Comparison of ENCODE assay signal across 17 cellular contexts in the genomic region with DNA sequence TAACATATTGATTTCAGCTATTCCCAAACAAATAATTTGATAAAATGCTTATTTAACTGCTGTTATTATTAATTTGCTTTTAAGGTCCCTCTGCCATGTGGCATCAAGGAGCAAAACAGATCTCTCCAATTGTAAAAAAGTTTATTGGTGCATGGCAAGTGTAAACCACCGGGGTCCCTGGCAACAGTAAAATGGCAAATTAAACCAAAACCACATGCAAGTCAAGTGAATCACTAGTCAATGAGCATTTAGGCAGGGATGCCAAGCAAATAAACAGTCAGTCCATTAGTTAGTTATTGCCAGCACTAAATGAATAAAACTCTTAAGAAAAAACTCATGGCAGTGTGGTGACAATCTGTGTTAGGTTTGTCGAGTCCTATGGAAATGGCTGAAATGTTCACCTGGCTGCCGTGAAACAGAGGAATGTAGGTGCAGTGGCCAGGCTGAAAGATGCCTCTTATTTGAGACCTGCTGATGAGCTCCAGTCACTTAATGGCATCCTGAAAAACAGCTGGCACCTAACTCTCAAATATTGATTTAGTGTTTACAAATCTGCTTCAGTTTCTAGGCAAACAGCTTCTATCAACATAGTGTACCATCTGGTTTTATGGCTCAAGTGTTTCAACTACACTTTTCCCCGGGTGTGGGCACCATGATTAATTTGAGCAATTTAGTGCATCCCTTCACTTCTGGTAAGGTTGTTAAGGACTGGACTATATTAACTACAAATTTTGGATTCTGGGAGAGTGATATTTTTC.
DNase-seq lines count a peak whose midpoint lies in the region; ATAC-seq and TF ChIP-seq lines count a peak whose summit lies in the region.
"Had no signal": no experiment of that assay in that cellular context is flagged by ENCODE, and none has a peak within 500 bp of the region (broad histone marks: within the 10 kb centered on the region; RNA-seq: fewer than 3 reads in every experiment).

No MANE protein-coding gene starts in this region.

- DNase-seq in NCI-H2081 (lab: John Stamatoyannopoulos, UW) = peak; percentile 86 to 96
- DNase-seq in NCI-H748 treated with DMSO at 0.1 percent for 48 hours (lab: John Stamatoyannopoulos, UW) = peak; percentile 97
- peak; percentile 10 for DNase-seq in prostate gland (ENCODE audit: low spot score)
- DNase-seq in activated T-helper 1 cell treated with anti-CD3 and anti-CD28 coated beads, Interleukin-12 subunit alpha, Interleukin-12 subunit beta, Interleukin-2, Interleukin-4 antibody, amounts not matched to agents 30 ng/mL and 10 ng/mL and 1 ng/mL, durations not matched to agents 14 hours and 24 hours and 36 hours (ENCODE audit: low spot score) = no peak
- DNase-seq in activated naive CD4-positive, alpha-beta T cell treated with anti-CD3 and anti-CD28 coated beads, Interleukin-2, amount 10 ng/mL, durations not matched to agents 7 days and 5 days = no peak
- no peak for DNase-seq in left lobe of liver (ENCODE audit: low spot score)
- DNase-seq: natural killer cell; OCI-M1; stimulated activated naive B cell treated with anti-CD40 and anti-IgM and Interleukin-4, amounts not matched to agents 10 μg/mL and 1 μg/mL and 100 μg/mL, for 72 hours; T-helper 9 cell; transverse colon had no signal

- no peak overlapping the region for H3K4me3 ChIP-seq in Loucy (ENCODE audit: low read length, poor library complexity, severe bottlenecking)
- H3K4me3 ChIP-seq in prostate gland = no peak overlapping the region
- H3K4me3 ChIP-seq: BLaER1, transverse colon had no signal

- 26% methylated on average over 4 of the region's 4 CpGs for WGBS in prostate gland

- ATAC-seq in left lobe of liver (no peak), HG03196 (IDR thresholded peaks at IDR 0.05; ENCODE audit: unreplicated experiment) (no peak)
- ATAC-seq: natural killer cell; stimulated activated naive B cell treated with anti-CD40 and anti-IgM and Interleukin-4, amounts not matched to agents 10 μg/mL and 1 μg/mL and 100 μg/mL, for 72 hours had no signal

- H3K79me2 ChIP-seq in Loucy (ENCODE audit: insufficient read depth, low read length) = no peaks in the 10 kb centered on the region

- H2AFZ ChIP-seq in Loucy (ENCODE audit: low read length) = peak overlapping the region; percentile 25; the same call in 1 of the 2 replicates

- H3K9me2 ChIP-seq in Loucy (replicated peaks; ENCODE audit: low read depth, low read length) = no peaks in the 10 kb centered on the region

- no peak overlapping the region for H3K9ac ChIP-seq in Loucy (ENCODE audit: low read depth, low read length, poor library complexity, severe bottlenecking)
- H3K9ac ChIP-seq: BLaER1 had no signal

- H3K4me1 Mint-ChIP-seq in activated T-helper 1 cell treated with anti-CD3 and anti-CD28 coated beads, Interleukin-12 subunit alpha, Interleukin-12 subunit beta, Interleukin-2, Interleukin-4 antibody, amounts not matched to agents 30 ng/mL and 10 ng/mL and 1 ng/mL, durations not matched to agents 14 hours and 24 hours and 36 hours (ENCODE audit: low read depth) = no peaks in the 10 kb centered on the region
- no peaks in the 10 kb centered on the region for H3K4me1 Mint-ChIP-seq in activated naive CD4-positive, alpha-beta T cell treated with anti-CD3 and anti-CD28 coated beads, Interleukin-2, amount 10 ng/mL, durations not matched to agents 7 days and 5 days
- H3K4me1 Mint-ChIP-seq: activated naive CD4-positive, alpha-beta T cell treated with anti-CD3 and anti-CD28 coated beads, Interleukin-2, amount 50 U/mL, for 24 hours; natural killer cell; stimulated activated naive B cell treated with anti-CD40 and anti-IgM and Interleukin-4, amounts not matched to agents 10 μg/mL and 1 μg/mL and 100 μg/mL, for 72 hours had no signal

- H3K9me3 Mint-ChIP-seq in activated T-helper 1 cell treated with anti-CD3 and anti-CD28 coated beads, Interleukin-12 subunit alpha, Interleukin-12 subunit beta, Interleukin-2, Interleukin-4 antibody, amounts not matched to agents 30 ng/mL and 10 ng/mL and 1 ng/mL, durations not matched to agents 14 hours and 24 hours and 36 hours = no peaks in the 10 kb centered on the region
- H3K9me3 Mint-ChIP-seq in activated naive CD4-positive, alpha-beta T cell treated with anti-CD3 and anti-CD28 coated beads, Interleukin-2, amount 10 ng/mL, durations not matched to agents 7 days and 5 days = no peaks in the 10 kb centered on the region
- H3K9me3 Mint-ChIP-seq: activated naive CD4-positive, alpha-beta T cell treated with anti-CD3 and anti-CD28 coated beads, Interleukin-2, amount 50 U/mL, for 24 hours; natural killer cell; stimulated activated naive B cell treated with anti-CD40 and anti-IgM and Interleukin-4, amounts not matched to agents 10 μg/mL and 1 μg/mL and 100 μg/mL, for 72 hours had no signal

- intact Hi-C loops in prostate gland (cut with DNase I) = no loop called here
- intact Hi-C loops in activated T-helper 1 cell treated with anti-CD3 and anti-CD28 coated beads, Interleukin-12 subunit alpha, Interleukin-12 subunit beta, Interleukin-2, Interleukin-4 antibody, amounts not matched to agents 30 ng/mL and 10 ng/mL and 1 ng/mL, durations not matched to agents 14 hours and 24 hours and 36 hours (cut with micrococcal nuclease) = no loop called here

- no peak overlapping the region for H3K27ac Mint-ChIP-seq in activated T-helper 1 cell treated with anti-CD3 and anti-CD28 coated beads, Interleukin-12 subunit alpha, Interleukin-12 subunit beta, Interleukin-2, Interleukin-4 antibody, amounts not matched to agents 30 ng/mL and 10 ng/mL and 1 ng/mL, durations not matched to agents 14 hours and 24 hours and 36 hours
- no peak overlapping the region for H3K27ac Mint-ChIP-seq in activated naive CD4-positive, alpha-beta T cell treated with anti-CD3 and anti-CD28 coated beads, Interleukin-2, amount 10 ng/mL, durations not matched to agents 7 days and 5 days
- H3K27ac Mint-ChIP-seq: activated naive CD4-positive, alpha-beta T cell treated with anti-CD3 and anti-CD28 coated beads, Interleukin-2, amount 50 U/mL, for 24 hours; natural killer cell; progenitor cell of endocrine pancreas; stimulated activated naive B cell treated with anti-CD40 and anti-IgM and Interleukin-4, amounts not matched to agents 10 μg/mL and 1 μg/mL and 100 μg/mL, for 72 hours had no signal

- H4K20me1 ChIP-seq in Loucy (ENCODE audit: insufficient read depth, low read length, poor library complexity, severe bottlenecking) = no peaks in the 10 kb centered on the region
- H4K20me1 ChIP-seq: BLaER1 had no signal

- H3K4me1 ChIP-seq in Loucy (ENCODE audit: insufficient read depth, low read length, poor library complexity, severe bottlenecking) = peaks cover 17% of the 10 kb centered on the region
- H3K4me1 ChIP-seq in prostate gland (replicated peaks) = no peaks in the 10 kb centered on the region
- H3K4me1 ChIP-seq: BLaER1, transverse colon had no signal

- TF ChIP-seq POLR2A in prostate gland (IDR thresholded peaks at IDR 0.05) = no peak

- H3F3A ChIP-seq in Loucy (ENCODE audit: low read depth) = no peaks in the 10 kb centered on the region

- TF ChIP-seq CTCF in Loucy (conservative IDR thresholded peaks at IDR 0.05; ENCODE audit: low read length) (no peak), prostate gland (IDR thresholded peaks at IDR 0.05) (no peak)

- peaks cover under 1% of the 10 kb centered on the region for H3K27me3 Mint-ChIP-seq in activated T-helper 1 cell treated with anti-CD3 and anti-CD28 coated beads, Interleukin-12 subunit alpha, Interleukin-12 subunit beta, Interleukin-2, Interleukin-4 antibody, amounts not matched to agents 30 ng/mL and 10 ng/mL and 1 ng/mL, durations not matched to agents 14 hours and 24 hours and 36 hours (ENCODE audit: insufficient read depth)
- H3K27me3 Mint-ChIP-seq in activated naive CD4-positive, alpha-beta T cell treated with anti-CD3 and anti-CD28 coated beads, Interleukin-2, amount 10 ng/mL, durations not matched to agents 7 days and 5 days = no peaks in the 10 kb centered on the region
- H3K27me3 Mint-ChIP-seq: activated naive CD4-positive, alpha-beta T cell treated with anti-CD3 and anti-CD28 coated beads, Interleukin-2, amount 50 U/mL, for 24 hours; progenitor cell of endocrine pancreas; stimulated activated naive B cell treated with anti-CD40 and anti-IgM and Interleukin-4, amounts not matched to agents 10 μg/mL and 1 μg/mL and 100 μg/mL, for 72 hours had no signal

- no peaks in the 10 kb centered on the region for H3K36me3 ChIP-seq in Loucy (ENCODE audit: insufficient read depth, low read length)
- no peaks in the 10 kb centered on the region for H3K36me3 ChIP-seq in prostate gland
- H3K36me3 ChIP-seq: BLaER1, transverse colon had no signal

- no peaks in the 10 kb centered on the region for H3K27me3 ChIP-seq in Loucy (ENCODE audit: insufficient read depth, low read length, poor library complexity, severe bottlenecking)
- H3K27me3 ChIP-seq in prostate gland (replicated peaks; ENCODE audit: insufficient read depth) = no peaks in the 10 kb centered on the region
- H3K27me3 ChIP-seq: BLaER1, transverse colon had no signal

- peak overlapping the region; percentile 14 for H3K4me2 ChIP-seq in Loucy (ENCODE audit: low read depth, low read length, poor library complexity, severe bottlenecking)
- H3K4me2 ChIP-seq: BLaER1 had no signal

- no peaks in the 10 kb centered on the region for H3K9me3 ChIP-seq in Loucy (ENCODE audit: insufficient read depth, low read depth, low read length)
- H3K9me3 ChIP-seq in prostate gland = no peaks in the 10 kb centered on the region
- H3K9me3 ChIP-seq: BLaER1, transverse colon had no signal

- CTCF ChIA-PET in activated naive CD4-positive, alpha-beta T cell treated with anti-CD3 and anti-CD28 coated beads, Interleukin-2, amount 10 ng/mL, durations not matched to agents 7 days and 5 days (lab: Charles Lee) = no interaction called here

- H3K27ac ChIP-seq in prostate gland = no peak overlapping the region
- H3K27ac ChIP-seq: BLaER1, epithelial cell of prostate, transverse colon had no signal

- no peak overlapping the region for H3K4me3 Mint-ChIP-seq in activated T-helper 1 cell treated with anti-CD3 and anti-CD28 coated beads, Interleukin-12 subunit alpha, Interleukin-12 subunit beta, Interleukin-2, Interleukin-4 antibody, amounts not matched to agents 30 ng/mL and 10 ng/mL and 1 ng/mL, durations not matched to agents 14 hours and 24 hours and 36 hours
- no peak overlapping the region for H3K4me3 Mint-ChIP-seq in activated naive CD4-positive, alpha-beta T cell treated with anti-CD3 and anti-CD28 coated beads, Interleukin-2, amount 10 ng/mL, durations not matched to agents 7 days and 5 days
- H3K4me3 Mint-ChIP-seq: activated naive CD4-positive, alpha-beta T cell treated with anti-CD3 and anti-CD28 coated beads, Interleukin-2, amount 50 U/mL, for 24 hours; natural killer cell; stimulated activated naive B cell treated with anti-CD40 and anti-IgM and Interleukin-4, amounts not matched to agents 10 μg/mL and 1 μg/mL and 100 μg/mL, for 72 hours had no signal

- no peaks in the 10 kb centered on the region for H3K36me3 Mint-ChIP-seq in activated T-helper 1 cell treated with anti-CD3 and anti-CD28 coated beads, Interleukin-12 subunit alpha, Interleukin-12 subunit beta, Interleukin-2, Interleukin-4 antibody, amounts not matched to agents 30 ng/mL and 10 ng/mL and 1 ng/mL, durations not matched to agents 14 hours and 24 hours and 36 hours (ENCODE audit: low read depth)
- no peaks in the 10 kb centered on the region for H3K36me3 Mint-ChIP-seq in activated naive CD4-positive, alpha-beta T cell treated with anti-CD3 and anti-CD28 coated beads, Interleukin-2, amount 10 ng/mL, durations not matched to agents 7 days and 5 days
- H3K36me3 Mint-ChIP-seq: activated naive CD4-positive, alpha-beta T cell treated with anti-CD3 and anti-CD28 coated beads, Interleukin-2, amount 50 U/mL, for 24 hours; natural killer cell; stimulated activated naive B cell treated with anti-CD40 and anti-IgM and Interleukin-4, amounts not matched to agents 10 μg/mL and 1 μg/mL and 100 μg/mL, for 72 hours had no signal

Comparison
In these comparisons a context has a peak if more than half of its experiments do, and no peak if none do; other contexts are left out.
1. DNase-seq: peak in NCI-H2081 (2 of 2), NCI-H748 treated with DMSO at 0.1 percent for 48 hours (single experiment) and prostate gland (single experiment); none in activated T-helper 1 cell treated with anti-CD3 and anti-CD28 coated beads, Interleukin-12 subunit alpha, Interleukin-12 subunit beta, Interleukin-2, Interleukin-4 antibody, amounts not matched to agents 30 ng/mL and 10 ng/mL and 1 ng/mL, durations not matched to agents 14 hours and 24 hours and 36 hours (single experiment), activated naive CD4-positive, alpha-beta T cell treated with anti-CD3 and anti-CD28 coated beads, Interleukin-2, amount 10 ng/mL, durations not matched to agents 7 days and 5 days (single experiment) and left lobe of liver (single experiment).